Comparison of ENCODE assay signal across 18 cellular contexts in the genomic region with DNA sequence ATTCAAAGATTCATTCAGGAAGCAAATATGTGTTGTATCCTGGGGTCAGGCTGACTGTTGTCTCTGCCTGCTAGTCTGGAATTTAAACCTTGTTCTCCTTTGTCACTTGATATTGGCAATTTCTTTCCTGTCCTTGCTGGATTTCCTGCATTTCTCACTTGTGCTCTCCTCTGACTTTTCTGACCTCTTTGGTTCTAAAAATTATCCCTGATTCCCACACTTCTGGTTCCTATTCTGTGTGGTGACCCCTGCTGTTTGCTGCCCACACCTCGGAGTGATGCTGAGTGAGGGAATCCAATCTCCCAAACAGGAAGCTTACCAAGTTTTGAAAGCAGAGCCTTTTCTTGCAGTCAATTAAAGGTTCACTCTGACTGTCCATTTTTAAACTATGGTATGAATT.
DNase-seq lines count a peak whose midpoint lies in the region; ATAC-seq and TF ChIP-seq lines count a peak whose summit lies in the region.
"Had no signal": no experiment of that assay in that cellular context is flagged by ENCODE, and none has a peak within 500 bp of the region (broad histone marks: within the 10 kb centered on the region; RNA-seq: fewer than 3 reads in every experiment).

No MANE protein-coding gene starts in this region.

- H3K36me3 Mint-ChIP-seq in GM23338 (ENCODE audit: low read depth) (peaks cover 24% of the 10 kb centered on the region; the same call in 2 of the 3 replicates), endodermal cell (ENCODE audit: low read depth) (peaks cover 2% of the 10 kb centered on the region)

- no peaks in the 10 kb centered on the region for H3F3A ChIP-seq in GM23338 (replicated peaks; ENCODE audit: low read depth)

- H3K79me2 ChIP-seq in GM23338 (replicated peaks; ENCODE audit: insufficient read depth) (no peaks in the 10 kb centered on the region), osteoblast (ENCODE audit: insufficient read depth, low read length) (no peaks in the 10 kb centered on the region)

- H3K4me3 ChIP-seq in GM23338 (no peak overlapping the region), osteoblast (ENCODE audit: insufficient read depth, low read length) (no peak overlapping the region), endodermal cell (ENCODE audit: low read length) (no peak overlapping the region), ovary (no peak overlapping the region)
- H3K4me3 ChIP-seq: spleen had no signal

- H3K4me1 ChIP-seq in GM23338 (ENCODE audit: insufficient read depth) (peaks cover 63% of the 10 kb centered on the region), osteoblast (ENCODE audit: insufficient read depth, low read length) (peaks cover 27% of the 10 kb centered on the region), endodermal cell (ENCODE audit: control insufficient read depth, insufficient read depth, low read length) (peaks cover 13% of the 10 kb centered on the region), ovary (ENCODE audit: insufficient read depth) (peaks cover 4% of the 10 kb centered on the region)
- H3K4me1 ChIP-seq: spleen had no signal

- H3K27me3 Mint-ChIP-seq in GM23338 (ENCODE audit: insufficient read depth, low read depth, poor library complexity) (peaks cover 8% of the 10 kb centered on the region), endodermal cell (ENCODE audit: insufficient read depth) (no peaks in the 10 kb centered on the region)
- H3K27me3 Mint-ChIP-seq: stimulated activated naive CD8-positive, alpha-beta T cell treated with anti-CD3 and anti-CD28 coated beads, Interleukin-15, Interleukin-2, amounts not matched to agents 100 ng/mL and 50 ng/mL, for 24 hours had no signal

- TF ChIP-seq POLR2A in ovary (IDR thresholded peaks at IDR 0.05), result no peak

- no peak for TF ChIP-seq CTCF in GM23338 (conservative IDR thresholded peaks at IDR 0.05; ENCODE audit: low read depth in 2 of 2)
- no peak for TF ChIP-seq CTCF in osteoblast (IDR thresholded peaks at IDR 0.05; ENCODE audit: extremely low read depth, low read depth, low read length)
- TF ChIP-seq CTCF in endodermal cell (conservative IDR thresholded peaks at IDR 0.05), result no peak
- TF ChIP-seq CTCF in ovary (IDR thresholded peaks at IDR 0.05), result no peak

- H3K27me3 ChIP-seq in GM23338 (ENCODE audit: insufficient read depth) (no peaks in the 10 kb centered on the region), osteoblast (ENCODE audit: insufficient read depth, low read length) (no peaks in the 10 kb centered on the region), endodermal cell (ENCODE audit: control insufficient read depth, insufficient read depth, low read length, poor library complexity, severe bottlenecking) (no peaks in the 10 kb centered on the region), ovary (no peaks in the 10 kb centered on the region)
- H3K27me3 ChIP-seq: BE2C, spleen had no signal

- H3K9me3 ChIP-seq in osteoblast (ENCODE audit: low read depth, low read length) (no peaks in the 10 kb centered on the region), endodermal cell (ENCODE audit: control insufficient read depth, low read length) (peaks cover 5% of the 10 kb centered on the region), ovary (no peaks in the 10 kb centered on the region)
- H3K9me3 ChIP-seq: BE2C, SK-N-SH had no signal

- intact Hi-C loops in ovary (cut with DNase I), result loop anchor here in 1 of 4 donors (5.0 kb wide), 1 partner anchor 708 kb away; no protein-coding TSS in a partner anchor

- peaks cover 58% of the 10 kb centered on the region for H3K4me1 Mint-ChIP-seq in GM23338
- peaks cover 38% of the 10 kb centered on the region for H3K4me1 Mint-ChIP-seq in endodermal cell

- in situ Hi-C loops in SK-MEL-5 (cut with HindIII; ENCODE audit: low pct_unique_long_range_greater_than_20kb, low sequenced_read_pairs), result no loop called here

- H3K9me2 ChIP-seq in GM23338 (ENCODE audit: insufficient read depth), result no peaks in the 10 kb centered on the region
- H3K9me2 ChIP-seq: SK-N-SH had no signal

- no peak overlapping the region for H3K27ac ChIP-seq in GM23338 (ENCODE audit: low read depth)
- H3K27ac ChIP-seq in osteoblast (ENCODE audit: low read depth, low read length), result no peak overlapping the region
- no peak overlapping the region for H3K27ac ChIP-seq in endodermal cell (ENCODE audit: low read depth, low read length)
- no peak overlapping the region for H3K27ac ChIP-seq in ovary
- H3K27ac ChIP-seq: spleen had no signal

- H3K4me2 ChIP-seq in GM23338 (no peak overlapping the region), osteoblast (ENCODE audit: insufficient read depth, low read length) (no peak overlapping the region)
- H3K4me2 ChIP-seq: SK-N-SH had no signal

- H3K27ac Mint-ChIP-seq in GM23338, result peak overlapping the region; percentile 24
- no peak overlapping the region for H3K27ac Mint-ChIP-seq in endodermal cell
- H3K27ac Mint-ChIP-seq: stimulated activated naive CD8-positive, alpha-beta T cell treated with anti-CD3 and anti-CD28 coated beads, Interleukin-15, Interleukin-2, amounts not matched to agents 100 ng/mL and 50 ng/mL, for 24 hours had no signal

- H3K4me3 Mint-ChIP-seq in GM23338 (no peak overlapping the region), endodermal cell (no peak overlapping the region)
- H3K4me3 Mint-ChIP-seq: stimulated activated naive CD8-positive, alpha-beta T cell treated with anti-CD3 and anti-CD28 coated beads, Interleukin-15, Interleukin-2, amounts not matched to agents 100 ng/mL and 50 ng/mL, for 24 hours had no signal

- H3K9me3 Mint-ChIP-seq in GM23338, result peaks cover 8% of the 10 kb centered on the region
- no peaks in the 10 kb centered on the region for H3K9me3 Mint-ChIP-seq in endodermal cell

- no peaks in the 10 kb centered on the region for H4K20me1 ChIP-seq in GM23338 (replicated peaks; ENCODE audit: insufficient read depth)
- H4K20me1 ChIP-seq in osteoblast (ENCODE audit: insufficient read depth, low read length), result no peaks in the 10 kb centered on the region

- no peak for TF ChIP-seq EP300 in ovary (IDR thresholded peaks at IDR 0.05)

- H3K36me3 ChIP-seq in GM23338 (ENCODE audit: insufficient read depth) (no peaks in the 10 kb centered on the region), osteoblast (ENCODE audit: insufficient read depth, low read length) (no peaks in the 10 kb centered on the region), endodermal cell (ENCODE audit: control insufficient read depth, insufficient read depth, low read length) (no peaks in the 10 kb centered on the region), ovary (no peaks in the 10 kb centered on the region)
- H3K36me3 ChIP-seq: BE2C had no signal

- DNase-seq in GM23338 (ENCODE audit: low spot score), result no peak
- DNase-seq in SK-MEL-5 (ENCODE audit: low read depth, low spot score), result peak; percentile 21
- peak; percentile 14 for DNase-seq in fibroblast of peridontal ligament (ENCODE audit: extremely low read depth)
- no peak for DNase-seq in osteoblast (ENCODE audit: insufficient read length, low spot score, missing footprints)
- no peak for DNase-seq in endodermal cell
- no peak for DNase-seq in ovary
- DNase-seq in NCI-H2081 treated with DMSO at 0.1 percent for 48 hours (lab: John Stamatoyannopoulos, UW), result no peak
- DNase-seq: activated effector memory CD4-positive, alpha-beta T cell treated with anti-CD3 and anti-CD28 coated beads, Interleukin-2, amount 50 U/mL, for 16 hours; BE2C; DMS53; effector CD8-positive, alpha-beta T cell; GOT3; NCI-H1105 treated with DMSO at 0.1 percent for 48 hours; occipital lobe; SK-N-SH; spleen had no signal

- ATAC-seq in GM23338 (no peak), HG02852 (IDR thresholded peaks at IDR 0.05; ENCODE audit: unreplicated experiment) (no peak)

- H3K9ac ChIP-seq in endodermal cell (ENCODE audit: extremely low read depth, low read length, poor library complexity, severe bottlenecking), result no peak overlapping the region
- H3K9ac ChIP-seq: SK-N-SH had no signal

- 44% methylated on average over 1 of the region's 1 CpG; no CpG with 5 or more reads in 1 of the 2 experiments for WGBS in endodermal cell (ENCODE audit: insufficient coverage in 1 of 2, insufficient read length in 1 of 2), 2 experiments
- WGBS in ovary, 3 donors, result 32 to 50% (median 45%) methylated on average over 1 of the region's 1 CpG

- no peak overlapping the region for H2AFZ ChIP-seq in GM23338
- peak overlapping the region; percentile 54 for H2AFZ ChIP-seq in osteoblast (ENCODE audit: low read length)

TF ChIP-seq in GM23338, 12 proteins besides CTCF, POLR2A, EP300 and RAD21 (continues in another document):
- TF ChIP-seq ETS1 (IDR thresholded peaks at IDR 0.05) (no peak), EZH2phosphoT487 (IDR thresholded peaks at IDR 0.05; ENCODE audit: unreplicated experiment) (no peak)

Comparison
In these comparisons a context has a peak if more than half of its experiments do, and no peak if none do; other contexts are left out.
1. DNase-seq: peak in SK-MEL-5 (single experiment) and fibroblast of peridontal ligament (single experiment); none in GM23338 (single experiment), osteoblast (single experiment), endodermal cell (single experiment), ovary (0 of 5) and NCI-H2081 treated with DMSO at 0.1 percent for 48 hours (single experiment).